14 cellular contexts compared by ENCODE assay signal in genomic region chr15:100221461-100222348, GRCh38.
"Had no signal": no experiment of that assay in that cellular context is flagged by ENCODE, and none has a peak within 500 bp of the region (broad histone marks: within the 10 kb centered on the region; RNA-seq: fewer than 3 reads in every experiment).

No MANE protein-coding gene starts in this region.

- H3K4me1 ChIP-seq: neural progenitor cell, uterus had no signal

- H2AFZ ChIP-seq: neural progenitor cell had no signal

- H3K27me3 ChIP-seq: neural progenitor cell, tibial nerve, uterus had no signal

- H3K9me3 ChIP-seq: tibial nerve, uterus had no signal

- DNase-seq: activated CD4-positive, alpha-beta T cell treated with anti-CD3 and anti-CD28 coated beads for 36 hours; activated CD4-positive, alpha-beta T cell treated with anti-CD3 and anti-CD28 coated beads, Interleukin-2, amount 50 U/mL, for 48 hours; dermis blood vessel endothelial cell; effector memory CD4-positive, alpha-beta T cell; head of caudate nucleus; naive B cell; stimulated activated CD4-positive, alpha-beta T cell treated with anti-CD3 and anti-CD28 coated beads, Interleukin-2, amount 100 ng/mL, for 24 hours; stimulated activated naive CD4-positive, alpha-beta T cell treated with Interleukin-2 at 50 U/mL for 16 hours; substantia nigra; SW 1271; T-helper 2 cell; uterus had no signal

- H3K9ac ChIP-seq: neural progenitor cell had no signal

- H3K4me3 ChIP-seq: neural progenitor cell, tibial nerve, uterus had no signal

- H3K4me2 ChIP-seq: neural progenitor cell had no signal

- H3K36me3 ChIP-seq: neural progenitor cell, tibial nerve, uterus had no signal

- H3K27ac ChIP-seq: neural progenitor cell, tibial nerve, uterus had no signal
